ENCODE assay signal across 3 cellular contexts in the genomic region with DNA sequence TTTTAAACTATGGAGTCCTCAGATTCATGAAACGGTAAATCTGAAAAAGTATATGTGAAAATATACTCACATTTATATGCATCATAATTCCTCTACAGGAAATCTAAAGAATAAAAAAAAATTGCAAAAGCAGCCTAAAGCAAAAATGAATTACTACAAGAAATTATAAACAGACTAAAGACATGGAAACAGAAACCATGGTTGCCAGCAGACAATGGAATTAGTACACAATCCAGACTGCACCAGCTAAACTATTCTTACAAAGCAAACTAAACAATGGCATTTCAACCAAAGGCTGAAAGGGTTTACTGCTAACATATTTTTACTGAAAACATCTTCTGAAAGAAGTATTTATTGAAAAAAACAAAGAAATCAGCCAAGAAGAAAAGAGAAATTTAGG.
TF ChIP-seq lines count a peak whose summit lies in the region.

No MANE protein-coding gene starts in this region.

TF ChIP-seq in HepG2, 621 proteins besides CTCF, POLR2A, EP300 and RAD21:
- TF ChIP-seq ZNF317 (CRISPR knock-in tag; IDR thresholded peaks at IDR 0.05) = peak; percentile 90
- no peak for TF ChIP-seq ZNF737 (CRISPR knock-in tag; IDR thresholded peaks at IDR 0.05; ENCODE audit: borderline replicate concordance)

TF ChIP-seq in WTC11, 78 proteins besides CTCF, POLR2A, EP300 and RAD21:
- TF ChIP-seq EMX1 (CRISPR knock-in tag; IDR thresholded peaks at IDR 0.05) (no peak), ZNF317 (CRISPR knock-in tag; IDR thresholded peaks at IDR 0.05; ENCODE audit: borderline replicate concordance, low read depth) (peak; percentile 89; the same call in 1 of the 2 replicates)

TF ChIP-seq in K562, 482 proteins besides CTCF, POLR2A, EP300 and RAD21:
- TF ChIP-seq ZNF24 (IDR thresholded peaks at IDR 0.05) (peak; percentile 51; the same call in 1 of the 2 replicates), SMARCA5 (IDR thresholded peaks at IDR 0.05) (no peak), CBX5 (IDR thresholded peaks at IDR 0.05; ENCODE audit: borderline replicate concordance, low read depth) (0 out of 2 replicates have a peak, but pooled peaks have one; percentile 19), PHB2 (IDR thresholded peaks at IDR 0.05; ENCODE audit: low read depth) (no peak), HMGN3 (IDR thresholded peaks at IDR 0.05; ENCODE audit: borderline replicate concordance, extremely low read depth, insufficient read length, low read depth, low read length) (no peak), SIX5 (IDR thresholded peaks at IDR 0.05; ENCODE audit: borderline replicate concordance in 1 of 2, insufficient read depth in 1 of 2, low read depth in 1 of 2, low read length in 2 of 2) (no peak), CBX3 (IDR thresholded peaks at IDR 0.05; ENCODE audit: borderline replicate concordance in 1 of 2, low read length in 2 of 2) (peak in 1 of 2 experiments; percentile 56; a peak in 1 of 3 replicates)
- TF ChIP-seq, protein P1, sequence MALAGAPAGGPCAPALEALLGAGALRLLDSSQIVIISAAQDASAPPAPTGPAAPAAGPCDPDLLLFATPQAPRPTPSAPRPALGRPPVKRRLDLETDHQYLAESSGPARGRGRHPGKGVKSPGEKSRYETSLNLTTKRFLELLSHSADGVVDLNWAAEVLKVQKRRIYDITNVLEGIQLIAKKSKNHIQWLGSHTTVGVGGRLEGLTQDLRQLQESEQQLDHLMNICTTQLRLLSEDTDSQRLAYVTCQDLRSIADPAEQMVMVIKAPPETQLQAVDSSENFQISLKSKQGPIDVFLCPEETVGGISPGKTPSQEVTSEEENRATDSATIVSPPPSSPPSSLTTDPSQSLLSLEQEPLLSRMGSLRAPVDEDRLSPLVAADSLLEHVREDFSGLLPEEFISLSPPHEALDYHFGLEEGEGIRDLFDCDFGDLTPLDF (CRISPR knock-in tag; IDR thresholded peaks at IDR 0.05) = no peak
